In genomic region chr5:97914483-97914882, GRCh38 we compare ENCODE assay signal across 24 cellular contexts.
A peak's percentile ranks its signal among the peaks of the same experiment; 100 is the strongest.
DNase-seq lines count a peak whose midpoint lies in the region; ATAC-seq and TF ChIP-seq lines count a peak whose summit lies in the region.
"Had no signal": no experiment of that assay in that cellular context is flagged by ENCODE, and none has a peak within 500 bp of the region (broad histone marks: within the 10 kb centered on the region; RNA-seq: fewer than 3 reads in every experiment).

No MANE protein-coding gene starts in this region.

- ATAC-seq in mucosa of descending colon (peak; percentile 78), HG03520 (IDR thresholded peaks at IDR 0.05; ENCODE audit: unreplicated experiment) (no peak), GM19455 (IDR thresholded peaks at IDR 0.05; ENCODE audit: unreplicated experiment) (no peak)

- H2AFZ ChIP-seq in neural progenitor cell (replicated peaks): peak overlapping the region; percentile 57

- intact Hi-C loops in colonic mucosa (cut with DNase I): no loop called here
- intact Hi-C loops in mucosa of descending colon (cut with DNase I, micrococcal nuclease): no loop called here
- intact Hi-C loops in transverse colon (cut with DNase I; ENCODE audit: low total_unique reads): loop anchor here (2.0 kb wide), 1 partner anchor 60 kb away; no protein-coding TSS in a partner anchor

- H3K4me1 ChIP-seq in colonic mucosa (no peaks in the 10 kb centered on the region), mucosa of descending colon (ENCODE audit: low read depth) (peaks cover 8% of the 10 kb centered on the region), neural progenitor cell (no peaks in the 10 kb centered on the region), transverse colon (peaks cover 0 to 18% (median 13%) of the 10 kb centered on the region in 4 donors)
- H3K4me1 ChIP-seq: BE2C, BLaER1 had no signal

- no peaks in the 10 kb centered on the region for H3F3A ChIP-seq in neural progenitor cell (ENCODE audit: low read depth)

- no peaks in the 10 kb centered on the region for H3K4me1 Mint-ChIP-seq in neural progenitor cell
- H3K4me1 Mint-ChIP-seq: CD14-positive monocyte; CD4-positive, alpha-beta memory T cell; CD4-positive, CD25-positive, alpha-beta regulatory T cell; CD8-positive, alpha-beta memory T cell had no signal

- H3K4me2 ChIP-seq in neural progenitor cell: no peak overlapping the region
- H3K4me2 ChIP-seq: BLaER1 had no signal

- no peak for TF ChIP-seq EP300 in transverse colon (IDR thresholded peaks at IDR 0.05; ENCODE audit: low read depth)

- H3K27ac ChIP-seq in colonic mucosa: peak overlapping the region; percentile 59
- no peak overlapping the region for H3K27ac ChIP-seq in neural progenitor cell
- H3K27ac ChIP-seq in transverse colon: peak overlapping the region; percentile 47 to 63 (median 58)
- H3K27ac ChIP-seq: BLaER1 had no signal

- in situ Hi-C loops in transverse colon (cut with MboI; ENCODE audit: low pct_ligation_motif_present in 1 of 4, low pct_unique_long_range_greater_than_20kb in 1 of 4, low sequenced_read_pairs in 3 of 4): no loop called here

- no peaks in the 10 kb centered on the region for H3K27me3 Mint-ChIP-seq in neural progenitor cell (ENCODE audit: insufficient read depth, low read depth)
- H3K27me3 Mint-ChIP-seq: CD4-positive, alpha-beta memory T cell; CD4-positive, CD25-positive, alpha-beta regulatory T cell; CD8-positive, alpha-beta memory T cell had no signal

- no peak overlapping the region for H3K4me3 ChIP-seq in colonic mucosa
- no peak overlapping the region for H3K4me3 ChIP-seq in mucosa of descending colon
- H3K4me3 ChIP-seq in neural progenitor cell: no peak overlapping the region
- H3K4me3 ChIP-seq in transverse colon: no peak overlapping the region
- H3K4me3 ChIP-seq: BLaER1 had no signal

- DNase-seq in colonic mucosa (no peak), mucosa of descending colon (peak in 1 of 3 donors; percentile 15), neural progenitor cell (ENCODE audit: low spot score) (no peak), transverse colon (no peak), GM10248 (ENCODE audit: extremely low spot score) (no peak), HT-29 (ENCODE audit: low spot score) (no peak)
- DNase-seq: 8988T; ACHN; BE2C; C1 segment of cervical spinal cord; CD4-positive, alpha-beta memory T cell; CD4-positive, CD25-positive, alpha-beta regulatory T cell; CD8-positive, alpha-beta memory T cell; COR-L47; DMS 273 treated with DMSO at 0.1 percent for 48 hours; DMS153; DMS79; DND-41; EL; GDM1 had no signal

- H3K4me3 Mint-ChIP-seq in neural progenitor cell: no peak overlapping the region
- H3K4me3 Mint-ChIP-seq: CD14-positive monocyte; CD4-positive, alpha-beta memory T cell; CD4-positive, CD25-positive, alpha-beta regulatory T cell; CD8-positive, alpha-beta memory T cell had no signal

- H3K9me3 ChIP-seq in colonic mucosa: no peaks in the 10 kb centered on the region
- no peaks in the 10 kb centered on the region for H3K9me3 ChIP-seq in mucosa of descending colon
- H3K9me3 ChIP-seq in neural progenitor cell (ENCODE audit: low read depth): no peaks in the 10 kb centered on the region
- no peaks in the 10 kb centered on the region for H3K9me3 ChIP-seq in transverse colon
- H3K9me3 ChIP-seq: BE2C, BLaER1 had no signal

- POLR2A ChIA-PET in GM10248 (lab: Yijun Ruan, JAX): no interaction called here

- TF ChIP-seq CTCF in colonic mucosa (IDR thresholded peaks at IDR 0.05) (no peak), mucosa of descending colon (IDR thresholded peaks at IDR 0.05) (no peak), neural progenitor cell (IDR thresholded peaks at IDR 0.05) (no peak), transverse colon (IDR thresholded peaks at IDR 0.05) (no peak), GM10248 (IDR thresholded peaks at IDR 0.05; ENCODE audit: control extremely low read depth, extremely low read depth, low read depth, missing control alignments) (no peak)

- H3K79me2 ChIP-seq in neural progenitor cell (ENCODE audit: low read depth): no peaks in the 10 kb centered on the region

- TF ChIP-seq POLR2A in transverse colon (IDR thresholded peaks at IDR 0.05): no peak

- no peaks in the 10 kb centered on the region for H3K27me3 ChIP-seq in colonic mucosa
- no peaks in the 10 kb centered on the region for H3K27me3 ChIP-seq in neural progenitor cell
- H3K27me3 ChIP-seq in transverse colon: no peaks in the 10 kb centered on the region
- H3K27me3 ChIP-seq: BE2C, BLaER1 had no signal

- H3K36me3 Mint-ChIP-seq in neural progenitor cell: no peaks in the 10 kb centered on the region
- H3K36me3 Mint-ChIP-seq: CD14-positive monocyte; CD4-positive, alpha-beta memory T cell; CD4-positive, CD25-positive, alpha-beta regulatory T cell; CD8-positive, alpha-beta memory T cell had no signal

- no peaks in the 10 kb centered on the region for H3K36me3 ChIP-seq in colonic mucosa
- H3K36me3 ChIP-seq in mucosa of descending colon (ENCODE audit: low read depth): no peaks in the 10 kb centered on the region
- no peaks in the 10 kb centered on the region for H3K36me3 ChIP-seq in neural progenitor cell
- no peaks in the 10 kb centered on the region for H3K36me3 ChIP-seq in transverse colon
- H3K36me3 ChIP-seq: BE2C, BLaER1 had no signal

- H4K20me1 ChIP-seq in neural progenitor cell (ENCODE audit: low read depth): no peaks in the 10 kb centered on the region
- H4K20me1 ChIP-seq: BLaER1 had no signal

- H3K9ac ChIP-seq in colonic mucosa (ENCODE audit: low read depth in 2 of 2, low read length in 2 of 2) (peak overlapping the region in 1 of 2 donors; percentile 12), neural progenitor cell (no peak overlapping the region)
- H3K9ac ChIP-seq: BLaER1 had no signal

- CTCF ChIA-PET in GM10248 (lab: Yijun Ruan, JAX): no interaction called here

- 20 to 46% methylated on average over 1 of the region's 1 CpG for WGBS in transverse colon (ENCODE audit: low coverage in 1 of 2), 2 donors

- H3K9me3 Mint-ChIP-seq in neural progenitor cell: no peaks in the 10 kb centered on the region

- no peak overlapping the region for H3K27ac Mint-ChIP-seq in neural progenitor cell
- H3K27ac Mint-ChIP-seq: CD14-positive monocyte; CD4-positive, alpha-beta memory T cell; CD4-positive, CD25-positive, alpha-beta regulatory T cell; CD8-positive, alpha-beta memory T cell had no signal
